1 cellular context compared by ENCODE assay signal in the genomic region with DNA sequence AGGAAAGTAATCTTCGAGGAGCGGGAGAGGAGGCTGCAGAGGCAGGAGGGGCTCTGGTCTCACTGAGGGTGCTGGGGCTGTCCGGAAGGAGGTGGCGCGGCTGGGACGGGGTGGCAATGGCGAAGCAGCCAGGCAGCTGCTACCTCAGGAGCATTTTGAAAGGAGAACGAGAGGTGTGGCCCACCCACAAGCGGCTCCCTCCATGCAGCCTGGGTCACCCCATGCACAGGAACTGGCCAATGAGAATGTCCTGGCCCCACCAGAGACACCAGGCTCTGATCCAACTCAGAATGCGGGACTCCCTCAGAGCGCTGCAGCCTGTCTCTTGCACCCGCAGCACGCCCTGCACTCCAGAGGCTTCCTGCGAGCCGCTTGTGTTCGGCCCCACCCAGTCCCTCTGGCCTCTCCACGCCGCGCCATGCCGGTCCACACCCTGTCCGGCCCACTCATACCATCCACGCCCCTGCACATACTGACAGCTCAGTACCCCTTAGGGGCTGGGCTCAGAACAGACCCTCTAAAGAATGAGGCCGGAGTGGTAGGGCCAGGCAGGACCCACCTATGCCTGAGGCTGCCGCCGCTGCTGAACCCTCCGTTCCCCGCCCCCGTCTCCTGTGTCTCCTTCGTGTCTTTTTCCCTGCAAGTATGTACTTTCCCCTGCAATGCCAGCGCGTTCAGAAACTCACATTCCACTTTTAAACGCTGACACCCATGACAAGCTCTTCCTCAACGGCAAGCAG.
TF ChIP-seq lines count a peak whose summit lies in the region.

No MANE protein-coding gene starts in this region.

TF ChIP-seq in HepG2, 621 proteins besides CTCF, POLR2A, EP300 and RAD21 (continued from another document):
- peak; percentile 13; the same call in 1 of the 2 replicates for TF ChIP-seq ETV5 (CRISPR knock-in tag; IDR thresholded peaks at IDR 0.05; ENCODE audit: borderline replicate concordance)
- 0 out of 2 replicates have a peak, but pooled peaks have one; percentile 80 for TF ChIP-seq EEA1 (CRISPR knock-in tag; IDR thresholded peaks at IDR 0.05; ENCODE audit: borderline replicate concordance)
- TF ChIP-seq ZNF614 (CRISPR knock-in tag; IDR thresholded peaks at IDR 0.05; ENCODE audit: borderline replicate concordance) = no peak
- TF ChIP-seq FOXM1 (CRISPR knock-in tag; IDR thresholded peaks at IDR 0.05) = no peak
- no peak for TF ChIP-seq ZNF879 (CRISPR knock-in tag; IDR thresholded peaks at IDR 0.05)
- no peak; the same call in 1 of the 2 replicates for TF ChIP-seq ZNF713 (CRISPR knock-in tag; IDR thresholded peaks at IDR 0.05)
- no peak for TF ChIP-seq HNRNPH1 (optimal IDR thresholded peaks at IDR 0.05; ENCODE audit: low read depth, low read length)
- TF ChIP-seq ZFY (CRISPR knock-in tag; IDR thresholded peaks at IDR 0.05) = peak; percentile 15; the same call in 1 of the 2 replicates
- TF ChIP-seq ZNF737 (CRISPR knock-in tag; IDR thresholded peaks at IDR 0.05; ENCODE audit: borderline replicate concordance) = 0 out of 2 replicates have a peak, but pooled peaks have one; percentile 16
- no peak for TF ChIP-seq SKI (IDR thresholded peaks at IDR 0.05; ENCODE audit: partially characterized antibody)
